In the genomic region with DNA sequence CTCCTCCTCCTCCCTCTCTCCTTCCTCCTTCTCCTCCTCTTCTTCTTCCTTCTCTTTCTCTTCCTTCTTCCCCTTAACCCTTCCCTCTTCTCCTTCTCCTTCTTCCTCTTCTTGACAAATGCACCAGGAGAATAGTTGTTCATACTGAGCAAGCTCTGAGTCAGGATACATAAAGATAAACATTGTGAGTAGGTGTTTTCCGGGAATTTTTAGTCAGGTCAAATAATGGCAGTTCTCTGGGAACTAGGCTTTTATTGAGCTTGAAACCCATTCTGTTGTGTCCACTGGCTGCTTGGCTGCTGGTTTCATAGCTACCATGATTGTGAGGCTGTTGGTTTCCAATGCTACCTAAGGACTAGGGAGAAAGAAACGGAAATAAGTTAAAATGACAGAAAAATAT, we compare ENCODE assay signal across 17 cellular contexts.
"Had no signal": no experiment of that assay in that cellular context is flagged by ENCODE, and none has a peak within 500 bp of the region (broad histone marks: within the 10 kb centered on the region; RNA-seq: fewer than 3 reads in every experiment).

No MANE protein-coding gene starts in this region.

- H3K4me1 ChIP-seq: left lung, upper lobe of right lung had no signal

- H3K27ac Mint-ChIP-seq: activated CD8-positive, alpha-beta T cell treated with anti-CD3 and anti-CD28 coated beads, Interleukin-2, amount 10 ng/mL, durations not matched to agents 7 days and 5 days; naive thymus-derived CD4-positive, alpha-beta T cell; progenitor cell of endocrine pancreas had no signal

- H3K4me3 Mint-ChIP-seq: activated CD8-positive, alpha-beta T cell treated with anti-CD3 and anti-CD28 coated beads, Interleukin-2, amount 10 ng/mL, durations not matched to agents 7 days and 5 days; naive thymus-derived CD4-positive, alpha-beta T cell had no signal

- H3K27me3 ChIP-seq: cardiac muscle cell, left lung, upper lobe of right lung had no signal

- H3K9me3 ChIP-seq: upper lobe of right lung had no signal

- H3K36me3 Mint-ChIP-seq: naive thymus-derived CD4-positive, alpha-beta T cell had no signal

- H3K36me3 ChIP-seq: cardiac muscle cell, left lung, upper lobe of right lung, WERI-Rb-1 had no signal

- H3K4me3 ChIP-seq: cardiac muscle cell, left lung, lung, upper lobe of right lung had no signal

- DNase-seq: activated CD4-positive, alpha-beta T cell treated with anti-CD3 and anti-CD28 coated beads, Interleukin-2, amount 50 U/mL, for 1 hour; activated CD4-positive, CD25-positive, alpha-beta regulatory T cell treated with anti-CD3 and anti-CD28 coated beads, Interleukin-2, amount 50 U/mL, for 72 hours; activated CD8-positive, alpha-beta T cell treated with anti-CD3 and anti-CD28 coated beads, Interleukin-2, amount 10 ng/mL, durations not matched to agents 7 days and 5 days; cortex of kidney; effector CD4-positive, alpha-beta T cell; foreskin melanocyte; kidney; left lung; naive thymus-derived CD4-positive, alpha-beta T cell; stimulated activated CD4-positive, alpha-beta T cell treated with anti-CD3 and anti-CD28 coated beads, Interleukin-4, amount 100 ng/mL, for 24 hours; stimulated activated naive CD8-positive, alpha-beta T cell treated with anti-CD3 and anti-CD28 coated beads, Interleukin-15, Interleukin-2, amounts not matched to agents 100 U/mL and 50 U/mL, for 24 hours; T-helper 1 cell; upper lobe of right lung; WERI-Rb-1 had no signal

- H3K27ac ChIP-seq: cardiac muscle cell, left lung, upper lobe of right lung, WERI-Rb-1 had no signal

- H3K27me3 Mint-ChIP-seq: naive thymus-derived CD4-positive, alpha-beta T cell; progenitor cell of endocrine pancreas had no signal

- H3K4me1 Mint-ChIP-seq: naive thymus-derived CD4-positive, alpha-beta T cell had no signal
